Comparison of ENCODE assay signal across 1 cellular context in the genomic region with DNA sequence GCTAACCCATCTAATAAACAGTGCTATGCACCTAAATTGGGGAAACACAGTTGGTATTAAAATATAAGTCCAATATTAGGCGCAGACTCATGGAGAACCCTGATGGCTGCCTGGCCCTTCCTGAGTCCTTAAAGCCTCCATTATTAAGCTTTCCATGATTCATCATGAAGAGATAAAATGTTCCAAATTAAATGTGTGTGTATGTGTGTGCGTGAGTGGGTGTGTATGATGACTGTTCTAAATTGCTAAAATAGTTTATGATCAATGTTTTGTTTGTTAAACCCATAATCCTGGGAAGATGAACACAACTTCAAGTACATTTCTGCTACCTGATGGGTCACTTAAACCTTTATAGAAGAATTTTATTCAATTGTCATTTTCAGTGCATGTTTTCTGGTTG.
TF ChIP-seq lines count a peak whose summit lies in the region.

No MANE protein-coding gene starts in this region.

TF ChIP-seq in H1, 55 proteins besides CTCF, POLR2A, EP300 and RAD21:
- TF ChIP-seq GTF2F1 (IDR thresholded peaks at IDR 0.05; ENCODE audit: borderline replicate concordance, low read depth, low read length) = no peak
- TF ChIP-seq, protein P1, sequence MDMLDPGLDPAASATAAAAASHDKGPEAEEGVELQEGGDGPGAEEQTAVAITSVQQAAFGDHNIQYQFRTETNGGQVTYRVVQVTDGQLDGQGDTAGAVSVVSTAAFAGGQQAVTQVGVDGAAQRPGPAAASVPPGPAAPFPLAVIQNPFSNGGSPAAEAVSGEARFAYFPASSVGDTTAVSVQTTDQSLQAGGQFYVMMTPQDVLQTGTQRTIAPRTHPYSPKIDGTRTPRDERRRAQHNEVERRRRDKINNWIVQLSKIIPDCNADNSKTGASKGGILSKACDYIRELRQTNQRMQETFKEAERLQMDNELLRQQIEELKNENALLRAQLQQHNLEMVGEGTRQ (IDR thresholded peaks at IDR 0.05; ENCODE audit: low read length) = no peak
